In the genomic region with DNA sequence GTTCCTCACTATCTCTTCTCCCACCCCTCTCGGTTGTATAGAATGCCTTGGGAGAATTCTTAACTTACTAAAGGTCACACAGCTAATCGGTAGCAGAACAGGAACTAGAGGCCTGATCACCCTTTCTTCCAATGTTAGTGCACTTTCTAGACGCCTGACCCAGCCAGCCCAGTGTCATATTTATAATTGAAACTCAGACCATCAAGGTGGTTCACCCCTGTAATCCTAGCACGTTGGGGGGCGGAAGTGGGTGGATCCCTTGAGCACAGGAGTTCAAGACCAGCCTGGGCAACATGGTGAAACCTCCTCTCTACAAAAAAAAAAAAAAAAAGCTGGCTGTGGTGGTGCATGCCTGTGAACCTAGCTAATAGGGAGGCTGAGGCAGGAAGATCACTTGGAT, we compare ENCODE assay signal across 12 cellular contexts. TPM values are rescaled to one million over a fixed set of nuclear protein-coding genes. Genes with fewer than 3 reads are reported as not detected.
DNase-seq lines count a peak whose midpoint lies in the region; ATAC-seq, FAIRE-seq and TF ChIP-seq lines count a peak whose summit lies in the region.
"Had no signal": no experiment of that assay in that cellular context is flagged by ENCODE, and none has a peak within 500 bp of the region (broad histone marks: within the 10 kb centered on the region; RNA-seq: fewer than 3 reads in every experiment).

No MANE protein-coding gene starts in this region.

- no peaks in the 10 kb centered on the region for H3K27me3 Mint-ChIP-seq in T-helper 1 cell treated with Interleukin-12 subunit alpha and Interleukin-12 subunit beta and Interleukin-4 antibody, amounts not matched to agents 30 μg/mL and 1 μg/mL, for 36 hours (ENCODE audit: low read depth)
- no peaks in the 10 kb centered on the region for H3K27me3 Mint-ChIP-seq in osteocyte (ENCODE audit: unreplicated experiment)

- H3K27ac Mint-ChIP-seq in T-helper 1 cell treated with Interleukin-12 subunit alpha and Interleukin-12 subunit beta and Interleukin-4 antibody, amounts not matched to agents 30 μg/mL and 1 μg/mL, for 36 hours: no peak overlapping the region
- no peak overlapping the region for H3K27ac Mint-ChIP-seq in osteocyte (ENCODE audit: unreplicated experiment)

- DNase-seq in T-helper 1 cell (no peak), NT2/D1 (ENCODE audit: low read depth, low spot score) (no peak), bronchial epithelial cell (ENCODE audit: low read depth) (no peak), osteocyte (ENCODE audit: extremely low spot score, unreplicated experiment) (no peak), globus pallidus (ENCODE audit: low spot score) (no peak)
- DNase-seq: ACHN, amniotic stem cell, occipital lobe, upper lobe of left lung had no signal

- H3K9me3 Mint-ChIP-seq in T-helper 1 cell treated with Interleukin-12 subunit alpha and Interleukin-12 subunit beta and Interleukin-4 antibody, amounts not matched to agents 30 μg/mL and 1 μg/mL, for 36 hours: no peaks in the 10 kb centered on the region
- no peaks in the 10 kb centered on the region for H3K9me3 Mint-ChIP-seq in osteocyte (ENCODE audit: unreplicated experiment)

- H3K9ac ChIP-seq in NT2/D1 (ENCODE audit: insufficient read length, low read depth): peak overlapping the region; percentile 14

- no peak for ATAC-seq in HG03108 (IDR thresholded peaks at IDR 0.05; ENCODE audit: unreplicated experiment)
- ATAC-seq in HG03159 (IDR thresholded peaks at IDR 0.05; ENCODE audit: unreplicated experiment): no peak

- H3K4me3 ChIP-seq in NT2/D1 (ENCODE audit: insufficient read length, low read depth): no peak overlapping the region
- H3K4me3 ChIP-seq in bronchial epithelial cell (ENCODE audit: low read depth, low read length): peak overlapping the region; percentile 5

- peaks cover 44% of the 10 kb centered on the region for H3K36me3 ChIP-seq in NT2/D1 (ENCODE audit: insufficient read depth, insufficient read length, low read length)
- H3K36me3 ChIP-seq in bronchial epithelial cell (ENCODE audit: control insufficient read depth, insufficient read depth, low read length): peaks cover 3% of the 10 kb centered on the region
- H3K36me3 ChIP-seq: upper lobe of left lung had no signal

- H3K36me3 Mint-ChIP-seq in T-helper 1 cell treated with Interleukin-12 subunit alpha and Interleukin-12 subunit beta and Interleukin-4 antibody, amounts not matched to agents 30 μg/mL and 1 μg/mL, for 36 hours (ENCODE audit: low read depth): peaks cover 11% of the 10 kb centered on the region
- peaks cover 3% of the 10 kb centered on the region for H3K36me3 Mint-ChIP-seq in osteocyte (ENCODE audit: unreplicated experiment)

- peak overlapping the region; percentile 40 for H3K4me3 Mint-ChIP-seq in T-helper 1 cell treated with Interleukin-12 subunit alpha and Interleukin-12 subunit beta and Interleukin-4 antibody, amounts not matched to agents 30 μg/mL and 1 μg/mL, for 36 hours
- H3K4me3 Mint-ChIP-seq in osteocyte (ENCODE audit: unreplicated experiment): peak overlapping the region; percentile 32

- peaks cover 34% of the 10 kb centered on the region for H3K4me1 Mint-ChIP-seq in T-helper 1 cell treated with Interleukin-12 subunit alpha and Interleukin-12 subunit beta and Interleukin-4 antibody, amounts not matched to agents 30 μg/mL and 1 μg/mL, for 36 hours (ENCODE audit: low read depth)
- peaks cover 24% of the 10 kb centered on the region for H3K4me1 Mint-ChIP-seq in osteocyte (ENCODE audit: unreplicated experiment)

- no peak for FAIRE-seq in bronchial epithelial cell (lab: Jason Lieb, UNC)

- H3K9me3 ChIP-seq in NT2/D1 (ENCODE audit: insufficient read depth, low read length): no peaks in the 10 kb centered on the region
- H3K9me3 ChIP-seq: upper lobe of left lung had no signal

- no peak for TF ChIP-seq CTCF in bronchial epithelial cell (IDR thresholded peaks at IDR 0.05; ENCODE audit: insufficient read depth, low read length, severe bottlenecking)
- TF ChIP-seq CTCF in osteocyte (IDR thresholded peaks at IDR 0.05): no peak

- no peaks in the 10 kb centered on the region for H3K4me1 ChIP-seq in NT2/D1 (ENCODE audit: insufficient read depth, insufficient read length)

- H3K27me3 ChIP-seq in NT2/D1 (ENCODE audit: insufficient read depth, insufficient read length) (peaks cover 2% of the 10 kb centered on the region), bronchial epithelial cell (ENCODE audit: control insufficient read depth, insufficient read depth, low read length) (no peaks in the 10 kb centered on the region)
- H3K27me3 ChIP-seq: upper lobe of left lung had no signal

RNA-seq across cellular contexts. Expression of a gene that starts 1.8 kb away (rescaled TPM):
- total RNA-seq in bronchial epithelial cell: 10.0 and 11.8 TPM in 2 replicates
- total RNA-seq in osteocyte: 16.6 and 19.9 TPM in 2 replicates

RNA-seq across cellular contexts. Expression of a gene that starts 49.2 kb away (rescaled TPM):
- 115 and 123 TPM in 2 replicates for total RNA-seq in bronchial epithelial cell
- 9.8 and 12.6 TPM in 2 replicates for total RNA-seq in osteocyte

RNA-seq across cellular contexts. Expression of a gene that starts 56.7 kb away (rescaled TPM):
- not detected in 2 replicates for total RNA-seq in bronchial epithelial cell
- total RNA-seq in osteocyte: not detected in 2 replicates
- total RNA-seq: occipital lobe, upper lobe of left lung had no signal
